In genomic region chr9:134503301-134504105, GRCh38 we compare ENCODE assay signal across 1 cellular context.
TF ChIP-seq lines count a peak whose summit lies in the region.

No MANE protein-coding gene starts in this region.

TF ChIP-seq in SK-N-SH, 30 proteins besides CTCF, POLR2A, EP300 and RAD21 (continued from another document):
- no peak for TF ChIP-seq REST (IDR thresholded peaks at IDR 0.05; ENCODE audit: low read depth, low read length)
- TF ChIP-seq RXRA (IDR thresholded peaks at IDR 0.05; ENCODE audit: borderline replicate concordance, low read depth), result no peak
- no peak for TF ChIP-seq RFX5 (IDR thresholded peaks at IDR 0.05; ENCODE audit: low read length)
- TF ChIP-seq ZBTB33 (IDR thresholded peaks at IDR 0.05; ENCODE audit: borderline replicate concordance, low read depth), result no peak
- TF ChIP-seq FOXM1 (IDR thresholded peaks at IDR 0.05; ENCODE audit: low read depth), result no peak
- TF ChIP-seq GATA2 (CRISPR knock-in tag; IDR thresholded peaks at IDR 0.05), result no peak
- no peak for TF ChIP-seq ELF1 (IDR thresholded peaks at IDR 0.05)
- no peak for TF ChIP-seq USF2 (IDR thresholded peaks at IDR 0.05; ENCODE audit: borderline replicate concordance, low read depth, low read length)
- no peak for TF ChIP-seq MEF2A (IDR thresholded peaks at IDR 0.05; ENCODE audit: borderline replicate concordance, low read depth)
- no peak for TF ChIP-seq EZH2phosphoT487 (IDR thresholded peaks at IDR 0.05; ENCODE audit: borderline replicate concordance, low read depth)
- no peak for TF ChIP-seq POLR2AphosphoS5 (IDR thresholded peaks at IDR 0.05; ENCODE audit: low read depth, low read length)
- TF ChIP-seq YY1 (IDR thresholded peaks at IDR 0.05; ENCODE audit: low read depth), result no peak
